ENCODE assay signal across 1 cellular context in the genomic region with DNA sequence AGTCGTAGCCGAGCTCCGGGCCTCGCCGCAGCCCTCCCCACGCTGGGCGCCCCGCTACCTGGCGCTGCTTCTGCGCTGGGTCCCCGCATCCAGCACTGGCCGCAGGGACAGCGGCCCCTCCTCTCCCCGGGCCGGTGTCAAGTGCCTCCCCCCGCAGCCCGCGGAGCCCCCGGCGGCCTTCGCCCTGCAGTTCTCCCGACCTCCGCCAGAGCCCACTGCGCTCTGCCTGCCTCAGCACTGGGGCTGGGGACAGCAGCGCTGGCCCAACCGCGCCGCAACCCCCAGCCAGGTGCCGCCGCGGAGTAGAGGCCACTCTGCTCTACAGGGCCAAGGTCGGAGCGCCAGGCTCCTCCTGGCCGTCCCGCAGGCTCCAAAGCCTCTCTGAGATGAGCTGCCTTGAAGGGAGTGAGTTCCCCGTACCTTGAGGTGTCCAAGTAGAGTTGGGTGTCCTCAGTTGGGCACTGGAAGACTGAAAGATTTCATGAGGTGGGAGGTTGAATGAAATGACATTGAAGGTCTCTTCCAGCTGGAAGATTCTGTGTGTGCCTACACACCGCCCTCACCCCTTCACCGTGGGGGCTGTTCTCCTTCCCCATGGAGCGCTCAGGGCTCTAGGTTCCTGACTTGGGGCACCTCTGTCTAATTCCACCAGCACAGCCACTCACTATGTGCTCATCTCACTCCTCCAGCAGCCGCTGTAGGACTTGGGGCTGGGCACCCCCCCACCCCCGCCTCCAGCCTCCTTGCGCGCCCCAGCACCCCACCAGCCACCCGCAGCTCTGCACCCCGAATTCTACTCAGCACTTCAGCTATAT.
TF ChIP-seq lines count a peak whose summit lies in the region.

No MANE protein-coding gene starts in this region.

TF ChIP-seq in HepG2, 621 proteins besides CTCF, POLR2A, EP300 and RAD21 (continued from another document and continues in another):
- TF ChIP-seq, protein P1, sequence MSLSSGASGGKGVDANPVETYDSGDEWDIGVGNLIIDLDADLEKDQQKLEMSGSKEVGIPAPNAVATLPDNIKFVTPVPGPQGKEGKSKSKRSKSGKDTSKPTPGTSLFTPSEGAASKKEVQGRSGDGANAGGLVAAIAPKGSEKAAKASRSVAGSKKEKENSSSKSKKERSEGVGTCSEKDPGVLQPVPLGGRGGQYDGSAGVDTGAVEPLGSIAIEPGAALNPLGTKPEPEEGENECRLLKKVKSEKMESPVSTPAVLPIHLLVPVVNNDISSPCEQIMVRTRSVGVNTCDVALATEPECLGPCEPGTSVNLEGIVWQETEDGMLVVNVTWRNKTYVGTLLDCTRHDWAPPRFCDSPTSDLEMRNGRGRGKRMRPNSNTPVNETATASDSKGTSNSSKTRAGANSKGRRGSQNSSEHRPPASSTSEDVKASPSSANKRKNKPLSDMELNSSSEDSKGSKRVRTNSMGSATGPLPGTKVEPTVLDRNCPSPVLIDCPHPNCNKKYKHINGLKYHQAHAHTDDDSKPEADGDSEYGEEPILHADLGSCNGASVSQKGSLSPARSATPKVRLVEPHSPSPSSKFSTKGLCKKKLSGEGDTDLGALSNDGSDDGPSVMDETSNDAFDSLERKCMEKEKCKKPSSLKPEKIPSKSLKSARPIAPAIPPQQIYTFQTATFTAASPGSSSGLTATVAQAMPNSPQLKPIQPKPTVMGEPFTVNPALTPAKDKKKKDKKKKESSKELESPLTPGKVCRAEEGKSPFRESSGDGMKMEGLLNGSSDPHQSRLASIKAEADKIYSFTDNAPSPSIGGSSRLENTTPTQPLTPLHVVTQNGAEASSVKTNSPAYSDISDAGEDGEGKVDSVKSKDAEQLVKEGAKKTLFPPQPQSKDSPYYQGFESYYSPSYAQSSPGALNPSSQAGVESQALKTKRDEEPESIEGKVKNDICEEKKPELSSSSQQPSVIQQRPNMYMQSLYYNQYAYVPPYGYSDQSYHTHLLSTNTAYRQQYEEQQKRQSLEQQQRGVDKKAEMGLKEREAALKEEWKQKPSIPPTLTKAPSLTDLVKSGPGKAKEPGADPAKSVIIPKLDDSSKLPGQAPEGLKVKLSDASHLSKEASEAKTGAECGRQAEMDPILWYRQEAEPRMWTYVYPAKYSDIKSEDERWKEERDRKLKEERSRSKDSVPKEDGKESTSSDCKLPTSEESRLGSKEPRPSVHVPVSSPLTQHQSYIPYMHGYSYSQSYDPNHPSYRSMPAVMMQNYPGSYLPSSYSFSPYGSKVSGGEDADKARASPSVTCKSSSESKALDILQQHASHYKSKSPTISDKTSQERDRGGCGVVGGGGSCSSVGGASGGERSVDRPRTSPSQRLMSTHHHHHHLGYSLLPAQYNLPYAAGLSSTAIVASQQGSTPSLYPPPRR (CRISPR knock-in tag; IDR thresholded peaks at IDR 0.05; ENCODE audit: borderline replicate concordance), result peak; percentile 72; the same call in 1 of the 2 replicates
- peak; percentile 41; the same call in 1 of the 2 replicates for TF ChIP-seq NCOA2 (CRISPR knock-in tag; IDR thresholded peaks at IDR 0.05)
- TF ChIP-seq, protein P2, sequence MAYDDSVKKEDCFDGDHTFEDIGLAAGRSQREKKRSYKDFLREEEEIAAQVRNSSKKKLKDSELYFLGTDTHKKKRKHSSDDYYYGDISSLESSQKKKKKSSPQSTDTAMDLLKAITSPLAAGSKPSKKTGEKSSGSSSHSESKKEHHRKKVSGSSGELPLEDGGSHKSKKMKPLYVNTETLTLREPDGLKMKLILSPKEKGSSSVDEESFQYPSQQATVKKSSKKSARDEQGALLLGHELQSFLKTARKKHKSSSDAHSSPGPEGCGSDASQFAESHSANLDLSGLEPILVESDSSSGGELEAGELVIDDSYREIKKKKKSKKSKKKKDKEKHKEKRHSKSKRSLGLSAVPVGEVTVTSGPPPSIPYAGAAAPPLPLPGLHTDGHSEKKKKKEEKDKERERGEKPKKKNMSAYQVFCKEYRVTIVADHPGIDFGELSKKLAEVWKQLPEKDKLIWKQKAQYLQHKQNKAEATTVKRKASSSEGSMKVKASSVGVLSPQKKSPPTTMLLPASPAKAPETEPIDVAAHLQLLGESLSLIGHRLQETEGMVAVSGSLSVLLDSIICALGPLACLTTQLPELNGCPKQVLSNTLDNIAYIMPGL (CRISPR knock-in tag; IDR thresholded peaks at IDR 0.05; ENCODE audit: borderline replicate concordance in 1 of 2, low read depth in 1 of 2), result peak; percentile 99
- no peak for TF ChIP-seq ZSCAN12 (CRISPR knock-in tag; IDR thresholded peaks at IDR 0.05)
- TF ChIP-seq, protein P3, sequence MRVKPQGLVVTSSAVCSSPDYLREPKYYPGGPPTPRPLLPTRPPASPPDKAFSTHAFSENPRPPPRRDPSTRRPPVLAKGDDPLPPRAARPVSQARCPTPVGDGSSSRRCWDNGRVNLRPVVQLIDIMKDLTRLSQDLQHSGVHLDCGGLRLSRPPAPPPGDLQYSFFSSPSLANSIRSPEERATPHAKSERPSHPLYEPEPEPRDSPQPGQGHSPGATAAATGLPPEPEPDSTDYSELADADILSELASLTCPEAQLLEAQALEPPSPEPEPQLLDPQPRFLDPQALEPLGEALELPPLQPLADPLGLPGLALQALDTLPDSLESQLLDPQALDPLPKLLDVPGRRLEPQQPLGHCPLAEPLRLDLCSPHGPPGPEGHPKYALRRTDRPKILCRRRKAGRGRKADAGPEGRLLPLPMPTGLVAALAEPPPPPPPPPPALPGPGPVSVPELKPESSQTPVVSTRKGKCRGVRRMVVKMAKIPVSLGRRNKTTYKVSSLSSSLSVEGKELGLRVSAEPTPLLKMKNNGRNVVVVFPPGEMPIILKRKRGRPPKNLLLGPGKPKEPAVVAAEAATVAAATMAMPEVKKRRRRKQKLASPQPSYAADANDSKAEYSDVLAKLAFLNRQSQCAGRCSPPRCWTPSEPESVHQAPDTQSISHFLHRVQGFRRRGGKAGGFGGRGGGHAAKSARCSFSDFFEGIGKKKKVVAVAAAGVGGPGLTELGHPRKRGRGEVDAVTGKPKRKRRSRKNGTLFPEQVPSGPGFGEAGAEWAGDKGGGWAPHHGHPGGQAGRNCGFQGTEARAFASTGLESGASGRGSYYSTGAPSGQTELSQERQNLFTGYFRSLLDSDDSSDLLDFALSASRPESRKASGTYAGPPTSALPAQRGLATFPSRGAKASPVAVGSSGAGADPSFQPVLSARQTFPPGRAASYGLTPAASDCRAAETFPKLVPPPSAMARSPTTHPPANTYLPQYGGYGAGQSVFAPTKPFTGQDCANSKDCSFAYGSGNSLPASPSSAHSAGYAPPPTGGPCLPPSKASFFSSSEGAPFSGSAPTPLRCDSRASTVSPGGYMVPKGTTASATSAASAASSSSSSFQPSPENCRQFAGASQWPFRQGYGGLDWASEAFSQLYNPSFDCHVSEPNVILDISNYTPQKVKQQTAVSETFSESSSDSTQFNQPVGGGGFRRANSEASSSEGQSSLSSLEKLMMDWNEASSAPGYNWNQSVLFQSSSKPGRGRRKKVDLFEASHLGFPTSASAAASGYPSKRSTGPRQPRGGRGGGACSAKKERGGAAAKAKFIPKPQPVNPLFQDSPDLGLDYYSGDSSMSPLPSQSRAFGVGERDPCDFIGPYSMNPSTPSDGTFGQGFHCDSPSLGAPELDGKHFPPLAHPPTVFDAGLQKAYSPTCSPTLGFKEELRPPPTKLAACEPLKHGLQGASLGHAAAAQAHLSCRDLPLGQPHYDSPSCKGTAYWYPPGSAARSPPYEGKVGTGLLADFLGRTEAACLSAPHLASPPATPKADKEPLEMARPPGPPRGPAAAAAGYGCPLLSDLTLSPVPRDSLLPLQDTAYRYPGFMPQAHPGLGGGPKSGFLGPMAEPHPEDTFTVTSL (CRISPR knock-in tag; IDR thresholded peaks at IDR 0.05; ENCODE audit: borderline replicate concordance), result no peak
- no peak for TF ChIP-seq SUZ12 (IDR thresholded peaks at IDR 0.05; ENCODE audit: low read depth, low read length)
- TF ChIP-seq PPARG (CRISPR knock-in tag; conservative IDR thresholded peaks at IDR 0.05), result peak; percentile 75
- TF ChIP-seq KLF15 (CRISPR knock-in tag; IDR thresholded peaks at IDR 0.05; ENCODE audit: borderline replicate concordance), result no peak
- TF ChIP-seq GATAD1 (CRISPR knock-in tag; IDR thresholded peaks at IDR 0.05), result peak; percentile 66
- TF ChIP-seq, protein P4, sequence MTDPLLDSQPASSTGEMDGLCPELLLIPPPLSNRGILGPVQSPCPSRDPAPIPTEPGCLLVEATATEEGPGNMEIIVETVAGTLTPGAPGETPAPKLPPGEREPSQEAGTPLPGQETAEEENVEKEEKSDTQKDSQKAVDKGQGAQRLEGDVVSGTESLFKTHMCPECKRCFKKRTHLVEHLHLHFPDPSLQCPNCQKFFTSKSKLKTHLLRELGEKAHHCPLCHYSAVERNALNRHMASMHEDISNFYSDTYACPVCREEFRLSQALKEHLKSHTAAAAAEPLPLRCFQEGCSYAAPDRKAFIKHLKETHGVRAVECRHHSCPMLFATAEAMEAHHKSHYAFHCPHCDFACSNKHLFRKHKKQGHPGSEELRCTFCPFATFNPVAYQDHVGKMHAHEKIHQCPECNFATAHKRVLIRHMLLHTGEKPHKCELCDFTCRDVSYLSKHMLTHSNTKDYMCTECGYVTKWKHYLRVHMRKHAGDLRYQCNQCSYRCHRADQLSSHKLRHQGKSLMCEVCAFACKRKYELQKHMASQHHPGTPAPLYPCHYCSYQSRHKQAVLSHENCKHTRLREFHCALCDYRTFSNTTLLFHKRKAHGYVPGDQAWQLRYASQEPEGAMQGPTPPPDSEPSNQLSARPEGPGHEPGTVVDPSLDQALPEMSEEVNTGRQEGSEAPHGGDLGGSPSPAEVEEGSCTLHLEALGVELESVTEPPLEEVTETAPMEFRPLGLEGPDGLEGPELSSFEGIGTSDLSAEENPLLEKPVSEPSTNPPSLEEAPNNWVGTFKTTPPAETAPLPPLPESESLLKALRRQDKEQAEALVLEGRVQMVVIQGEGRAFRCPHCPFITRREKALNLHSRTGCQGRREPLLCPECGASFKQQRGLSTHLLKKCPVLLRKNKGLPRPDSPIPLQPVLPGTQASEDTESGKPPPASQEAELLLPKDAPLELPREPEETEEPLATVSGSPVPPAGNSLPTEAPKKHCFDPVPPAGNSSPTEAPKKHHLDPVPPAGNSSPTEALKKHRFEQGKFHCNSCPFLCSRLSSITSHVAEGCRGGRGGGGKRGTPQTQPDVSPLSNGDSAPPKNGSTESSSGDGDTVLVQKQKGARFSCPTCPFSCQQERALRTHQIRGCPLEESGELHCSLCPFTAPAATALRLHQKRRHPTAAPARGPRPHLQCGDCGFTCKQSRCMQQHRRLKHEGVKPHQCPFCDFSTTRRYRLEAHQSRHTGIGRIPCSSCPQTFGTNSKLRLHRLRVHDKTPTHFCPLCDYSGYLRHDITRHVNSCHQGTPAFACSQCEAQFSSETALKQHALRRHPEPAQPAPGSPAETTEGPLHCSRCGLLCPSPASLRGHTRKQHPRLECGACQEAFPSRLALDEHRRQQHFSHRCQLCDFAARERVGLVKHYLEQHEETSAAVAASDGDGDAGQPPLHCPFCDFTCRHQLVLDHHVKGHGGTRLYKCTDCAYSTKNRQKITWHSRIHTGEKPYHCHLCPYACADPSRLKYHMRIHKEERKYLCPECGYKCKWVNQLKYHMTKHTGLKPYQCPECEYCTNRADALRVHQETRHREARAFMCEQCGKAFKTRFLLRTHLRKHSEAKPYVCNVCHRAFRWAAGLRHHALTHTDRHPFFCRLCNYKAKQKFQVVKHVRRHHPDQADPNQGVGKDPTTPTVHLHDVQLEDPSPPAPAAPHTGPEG (CRISPR knock-in tag; IDR thresholded peaks at IDR 0.05), result no peak
- TF ChIP-seq NFIB (CRISPR knock-in tag; IDR thresholded peaks at IDR 0.05; ENCODE audit: borderline replicate concordance), result no peak
- TF ChIP-seq ZNF749 (CRISPR knock-in tag; IDR thresholded peaks at IDR 0.05; ENCODE audit: borderline replicate concordance), result no peak
- 0 out of 2 replicates have a peak, but pooled peaks have one; percentile 70 for TF ChIP-seq ZNF790 (CRISPR knock-in tag; IDR thresholded peaks at IDR 0.05; ENCODE audit: borderline replicate concordance)
- TF ChIP-seq REXO4 (CRISPR knock-in tag; IDR thresholded peaks at IDR 0.05; ENCODE audit: borderline replicate concordance), result 0 out of 2 replicates have a peak, but pooled peaks have one; percentile 17
- peak; percentile 85; the same call in 1 of the 2 replicates for TF ChIP-seq ZNF788 (CRISPR knock-in tag; IDR thresholded peaks at IDR 0.05; ENCODE audit: borderline replicate concordance)
- no peak for TF ChIP-seq RELA (CRISPR knock-in tag; IDR thresholded peaks at IDR 0.05)
- TF ChIP-seq NR2C2 (CRISPR knock-in tag; IDR thresholded peaks at IDR 0.05; ENCODE audit: borderline replicate concordance), result peak; percentile 68
- TF ChIP-seq PHF20 (CRISPR knock-in tag; IDR thresholded peaks at IDR 0.05), result 0 out of 2 replicates have a peak, but pooled peaks have one; percentile 30
- TF ChIP-seq, protein P5, sequence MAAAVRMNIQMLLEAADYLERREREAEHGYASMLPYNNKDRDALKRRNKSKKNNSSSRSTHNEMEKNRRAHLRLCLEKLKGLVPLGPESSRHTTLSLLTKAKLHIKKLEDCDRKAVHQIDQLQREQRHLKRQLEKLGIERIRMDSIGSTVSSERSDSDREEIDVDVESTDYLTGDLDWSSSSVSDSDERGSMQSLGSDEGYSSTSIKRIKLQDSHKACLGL (CRISPR knock-in tag; IDR thresholded peaks at IDR 0.05), result peak; percentile 93
- TF ChIP-seq, protein P6, sequence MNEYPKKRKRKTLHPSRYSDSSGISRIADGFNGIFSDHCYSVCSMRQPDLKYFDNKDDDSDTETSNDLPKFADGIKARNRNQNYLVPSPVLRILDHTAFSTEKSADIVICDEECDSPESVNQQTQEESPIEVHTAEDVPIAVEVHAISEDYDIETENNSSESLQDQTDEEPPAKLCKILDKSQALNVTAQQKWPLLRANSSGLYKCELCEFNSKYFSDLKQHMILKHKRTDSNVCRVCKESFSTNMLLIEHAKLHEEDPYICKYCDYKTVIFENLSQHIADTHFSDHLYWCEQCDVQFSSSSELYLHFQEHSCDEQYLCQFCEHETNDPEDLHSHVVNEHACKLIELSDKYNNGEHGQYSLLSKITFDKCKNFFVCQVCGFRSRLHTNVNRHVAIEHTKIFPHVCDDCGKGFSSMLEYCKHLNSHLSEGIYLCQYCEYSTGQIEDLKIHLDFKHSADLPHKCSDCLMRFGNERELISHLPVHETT (CRISPR knock-in tag; conservative IDR thresholded peaks at IDR 0.05), result peak; percentile 94
- TF ChIP-seq ZNF773 (CRISPR knock-in tag; IDR thresholded peaks at IDR 0.05; ENCODE audit: borderline replicate concordance), result 0 out of 2 replicates have a peak, but pooled peaks have one; percentile 75
- TF ChIP-seq CBX1 (IDR thresholded peaks at IDR 0.05; ENCODE audit: low read depth), result peak; percentile 86
- TF ChIP-seq, protein P7, sequence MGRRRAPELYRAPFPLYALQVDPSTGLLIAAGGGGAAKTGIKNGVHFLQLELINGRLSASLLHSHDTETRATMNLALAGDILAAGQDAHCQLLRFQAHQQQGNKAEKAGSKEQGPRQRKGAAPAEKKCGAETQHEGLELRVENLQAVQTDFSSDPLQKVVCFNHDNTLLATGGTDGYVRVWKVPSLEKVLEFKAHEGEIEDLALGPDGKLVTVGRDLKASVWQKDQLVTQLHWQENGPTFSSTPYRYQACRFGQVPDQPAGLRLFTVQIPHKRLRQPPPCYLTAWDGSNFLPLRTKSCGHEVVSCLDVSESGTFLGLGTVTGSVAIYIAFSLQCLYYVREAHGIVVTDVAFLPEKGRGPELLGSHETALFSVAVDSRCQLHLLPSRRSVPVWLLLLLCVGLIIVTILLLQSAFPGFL (CRISPR knock-in tag; IDR thresholded peaks at IDR 0.05), result no peak
- TF ChIP-seq ZNF746 (CRISPR knock-in tag; IDR thresholded peaks at IDR 0.05), result peak; percentile 93
- no peak for TF ChIP-seq ZSCAN30 (CRISPR knock-in tag; IDR thresholded peaks at IDR 0.05)
- TF ChIP-seq REL (CRISPR knock-in tag; conservative IDR thresholded peaks at IDR 0.05), result peak; percentile 66; the same call in 1 of the 2 replicates
- peak; percentile 86 for TF ChIP-seq TARDBP (CRISPR knock-in tag; IDR thresholded peaks at IDR 0.05)
